In the genomic region with DNA sequence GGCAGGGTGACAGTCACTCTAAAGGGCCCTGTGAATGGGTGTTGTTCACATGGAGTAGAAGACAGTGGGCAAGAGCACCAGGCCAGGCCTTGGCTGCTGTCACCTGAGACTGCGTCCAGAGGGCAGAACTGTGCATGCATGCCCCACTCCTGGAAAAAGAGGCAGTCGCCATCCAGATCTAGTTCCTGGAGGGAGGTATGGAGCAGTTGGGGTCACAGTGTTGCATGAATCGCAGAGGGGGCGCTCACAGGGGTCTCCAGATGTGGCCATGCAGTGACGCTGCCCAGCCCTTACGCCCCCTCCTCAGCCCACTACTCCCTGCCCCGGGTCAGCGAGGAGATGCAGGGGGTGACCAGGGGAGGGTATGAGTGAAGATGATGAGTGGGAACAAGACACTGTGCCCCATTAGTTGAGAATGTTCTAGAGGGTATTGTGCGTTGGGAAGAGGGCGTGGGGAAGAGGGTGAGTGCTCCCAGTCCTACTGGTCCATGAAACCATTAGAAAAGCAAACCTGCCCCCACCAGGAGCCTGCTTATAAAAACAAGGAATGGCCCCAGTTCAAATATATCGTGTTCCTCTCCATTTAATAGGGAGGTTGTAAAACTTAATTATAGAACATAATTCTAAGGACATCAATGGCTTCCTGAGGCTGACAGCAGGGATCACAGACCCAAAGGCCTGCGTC, we compare ENCODE assay signal across 1 cellular context.
TF ChIP-seq lines count a peak whose summit lies in the region.

No MANE protein-coding gene starts in this region.

TF ChIP-seq in IMR-90, 13 proteins besides CTCF, POLR2A, EP300 and RAD21:
- TF ChIP-seq MXI1 (IDR thresholded peaks at IDR 0.05; ENCODE audit: borderline replicate concordance, low read depth, low read length) (no peak), MAZ (IDR thresholded peaks at IDR 0.05; ENCODE audit: borderline replicate concordance, low read depth, low read length) (no peak), BHLHE40 (IDR thresholded peaks at IDR 0.05; ENCODE audit: low read depth, low read length) (no peak), NFE2L2 (IDR thresholded peaks at IDR 0.05; ENCODE audit: low read depth, low read length) (no peak), SMC3 (IDR thresholded peaks at IDR 0.05; ENCODE audit: low read depth, low read length) (no peak)
- TF ChIP-seq, protein P1, sequence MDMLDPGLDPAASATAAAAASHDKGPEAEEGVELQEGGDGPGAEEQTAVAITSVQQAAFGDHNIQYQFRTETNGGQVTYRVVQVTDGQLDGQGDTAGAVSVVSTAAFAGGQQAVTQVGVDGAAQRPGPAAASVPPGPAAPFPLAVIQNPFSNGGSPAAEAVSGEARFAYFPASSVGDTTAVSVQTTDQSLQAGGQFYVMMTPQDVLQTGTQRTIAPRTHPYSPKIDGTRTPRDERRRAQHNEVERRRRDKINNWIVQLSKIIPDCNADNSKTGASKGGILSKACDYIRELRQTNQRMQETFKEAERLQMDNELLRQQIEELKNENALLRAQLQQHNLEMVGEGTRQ (IDR thresholded peaks at IDR 0.05; ENCODE audit: low read depth, low read length), result no peak
- TF ChIP-seq, protein P2, sequence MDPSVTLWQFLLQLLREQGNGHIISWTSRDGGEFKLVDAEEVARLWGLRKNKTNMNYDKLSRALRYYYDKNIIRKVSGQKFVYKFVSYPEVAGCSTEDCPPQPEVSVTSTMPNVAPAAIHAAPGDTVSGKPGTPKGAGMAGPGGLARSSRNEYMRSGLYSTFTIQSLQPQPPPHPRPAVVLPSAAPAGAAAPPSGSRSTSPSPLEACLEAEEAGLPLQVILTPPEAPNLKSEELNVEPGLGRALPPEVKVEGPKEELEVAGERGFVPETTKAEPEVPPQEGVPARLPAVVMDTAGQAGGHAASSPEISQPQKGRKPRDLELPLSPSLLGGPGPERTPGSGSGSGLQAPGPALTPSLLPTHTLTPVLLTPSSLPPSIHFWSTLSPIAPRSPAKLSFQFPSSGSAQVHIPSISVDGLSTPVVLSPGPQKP (IDR thresholded peaks at IDR 0.05; ENCODE audit: borderline replicate concordance, low read depth, low read length), result no peak
